ENCODE assay signal across 20 cellular contexts in the genomic region with DNA sequence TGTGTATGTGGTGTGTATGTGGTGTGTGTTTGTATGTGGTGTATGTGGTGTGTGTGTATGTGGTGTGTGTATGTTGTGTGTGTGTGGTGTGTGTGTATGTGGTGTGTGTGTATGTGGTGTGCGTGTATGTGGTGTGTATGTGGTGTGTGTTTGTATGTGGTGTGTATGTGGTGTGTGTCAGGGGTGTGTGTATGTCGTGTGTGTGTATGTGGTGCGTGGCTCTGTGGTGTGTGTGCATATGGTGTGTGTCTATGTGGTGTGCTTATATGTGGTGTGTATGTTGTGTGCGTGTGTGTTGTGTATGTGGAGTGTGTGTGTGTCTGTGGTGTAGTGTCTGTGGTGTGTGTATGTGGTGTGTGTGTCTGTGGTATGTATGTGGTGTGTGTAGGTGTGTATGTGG.
DNase-seq lines count a peak whose midpoint lies in the region; ATAC-seq, FAIRE-seq and TF ChIP-seq lines count a peak whose summit lies in the region.
"Had no signal": no experiment of that assay in that cellular context is flagged by ENCODE, and none has a peak within 500 bp of the region (broad histone marks: within the 10 kb centered on the region; RNA-seq: fewer than 3 reads in every experiment).

No MANE protein-coding gene starts in this region.

- H3K4me2 ChIP-seq in H9 (ENCODE audit: insufficient read depth, insufficient read length, low read length) (no peak overlapping the region), astrocyte (ENCODE audit: low read length) (no peak overlapping the region), endothelial cell of umbilical vein (ENCODE audit: insufficient read depth, low read length) (no peak overlapping the region), trophoblast cell (ENCODE audit: low read length) (no peak overlapping the region)
- H3K4me2 ChIP-seq: A549 had no signal

- H4K8ac ChIP-seq in H9 (replicated peaks; ENCODE audit: insufficient read length, low read depth, low read length) (peak overlapping the region; percentile 20), trophoblast cell (ENCODE audit: low read depth, low read length) (no peak overlapping the region)

- H3K79me1 ChIP-seq in H9 (ENCODE audit: insufficient read depth, low read depth, low read length, poor library complexity, severe bottlenecking) = no peaks in the 10 kb centered on the region
- H3K79me1 ChIP-seq in trophoblast cell (ENCODE audit: low read length) = no peaks in the 10 kb centered on the region

- no peaks in the 10 kb centered on the region for H3K9me3 Mint-ChIP-seq in H9
- no peaks in the 10 kb centered on the region for H3K9me3 Mint-ChIP-seq in astrocyte (ENCODE audit: unreplicated experiment)
- no peaks in the 10 kb centered on the region for H3K9me3 Mint-ChIP-seq in activated T-cell treated with anti-CD3 and anti-CD28 coated beads, Interleukin-2, amount 50 U/mL, for 72 hours
- H3K9me3 Mint-ChIP-seq: CD8-positive, alpha-beta T cell had no signal

- H3K4ac ChIP-seq in H9 (ENCODE audit: low read depth, low read length) = no peak overlapping the region
- no peak overlapping the region for H3K4ac ChIP-seq in trophoblast cell (ENCODE audit: low read depth, low read length)

- WGBS in H9 (ENCODE audit: extremely low coverage, insufficient read length, low lambda C conversion rate) = 100% methylated on average over 2 of the region's 4 CpGs
- 100% methylated on average over 1 of the region's 4 CpGs for WGBS in trophoblast cell (ENCODE audit: extremely low coverage, insufficient coverage, insufficient read length)

- H3K9me1 ChIP-seq in endothelial cell of umbilical vein (replicated peaks; ENCODE audit: control insufficient read depth, extremely low read depth, insufficient read depth, low read length) = no peaks in the 10 kb centered on the region

- no peak for TF ChIP-seq POLR2A in endothelial cell of umbilical vein (IDR thresholded peaks at IDR 0.05; ENCODE audit: low read depth, low read length)

- no peak overlapping the region for H3K56ac ChIP-seq in H9 (ENCODE audit: insufficient read length, low read depth, low read length)

- H3K18ac ChIP-seq in H9 (ENCODE audit: insufficient read length, low read depth, low read length) (no peak overlapping the region), trophoblast cell (ENCODE audit: low read length) (no peak overlapping the region)

- no peaks in the 10 kb centered on the region for H3K36me3 ChIP-seq in astrocyte (ENCODE audit: insufficient read depth, low read length)
- H3K36me3 ChIP-seq in endothelial cell of umbilical vein (ENCODE audit: control insufficient read depth in 2 of 2, extremely low read depth in 1 of 2, insufficient read depth in 2 of 2, low read length in 2 of 2) = no peaks in the 10 kb centered on the region
- no peaks in the 10 kb centered on the region for H3K36me3 ChIP-seq in trophoblast cell (ENCODE audit: control insufficient read depth in 1 of 2, insufficient read depth in 2 of 2, low read length in 2 of 2)
- H3K36me3 ChIP-seq: BE2C had no signal

- POLR2A ChIA-PET in endothelial cell of umbilical vein (lab: Charles Lee) = no interaction called here

- BruUV-seq in endothelial cell of umbilical vein (replicated peaks; lab: Mats Ljungman, UMichigan) = no TSS peak

- H3K27ac ChIP-seq in H9 (ENCODE audit: insufficient read length, low read depth, low read length) = no peak overlapping the region
- no peak overlapping the region for H3K27ac ChIP-seq in astrocyte (ENCODE audit: low read depth, low read length)
- no peak overlapping the region for H3K27ac ChIP-seq in endothelial cell of umbilical vein (ENCODE audit: insufficient read depth, low read depth, low read length)
- H3K27ac ChIP-seq in trophoblast cell (ENCODE audit: low read depth, low read length) = no peak overlapping the region
- H3K27ac ChIP-seq: A549, C4-2B had no signal

- FAIRE-seq in astrocyte (lab: Jason Lieb, UNC) = peak; percentile 37
- FAIRE-seq in endothelial cell of umbilical vein (lab: Jason Lieb, UNC) = peak; percentile 72
- FAIRE-seq: A549, D721Med, G401.6, H54 had no signal

- H4K20me1 ChIP-seq in H9 (ENCODE audit: control insufficient read depth, insufficient read depth, insufficient read length) (peaks cover 3% of the 10 kb centered on the region), astrocyte (ENCODE audit: insufficient read depth, low read length) (no peaks in the 10 kb centered on the region), endothelial cell of umbilical vein (replicated peaks; ENCODE audit: control insufficient read depth, extremely low read depth, insufficient read depth, low read length) (no peaks in the 10 kb centered on the region)

- H2BK15ac ChIP-seq in H9 (ENCODE audit: low read depth, low read length) = no peak overlapping the region

- H3K4me3 Mint-ChIP-seq in H9 (no peak overlapping the region), astrocyte (ENCODE audit: unreplicated experiment) (no peak overlapping the region)
- no peak overlapping the region for H3K4me3 Mint-ChIP-seq in activated T-cell treated with anti-CD3 and anti-CD28 coated beads, Interleukin-2, amount 50 U/mL, for 72 hours
- H3K4me3 Mint-ChIP-seq: CD8-positive, alpha-beta T cell had no signal

- dilution Hi-C loops in endothelial cell of umbilical vein (cut with MboI; ENCODE audit: extremely low pct_ligation_motif_present, low sequenced_read_pairs) = no loop called here

- no peak overlapping the region for H3K9ac ChIP-seq in H9 (ENCODE audit: extremely low read depth, insufficient read length, low read length)
- H3K9ac ChIP-seq in astrocyte (ENCODE audit: low read length) = peak overlapping the region; percentile 25
- no peak overlapping the region for H3K9ac ChIP-seq in endothelial cell of umbilical vein (replicated peaks; ENCODE audit: extremely low read depth, insufficient read depth, low read length)
- no peak overlapping the region for H3K9ac ChIP-seq in trophoblast cell (ENCODE audit: low read length)

- no peaks in the 10 kb centered on the region for H3K79me2 ChIP-seq in H9 (ENCODE audit: insufficient read depth, low read length)
- H3K79me2 ChIP-seq in astrocyte (ENCODE audit: insufficient read depth, low read length) = no peaks in the 10 kb centered on the region
- no peaks in the 10 kb centered on the region for H3K79me2 ChIP-seq in endothelial cell of umbilical vein (ENCODE audit: control insufficient read depth, insufficient read depth, low read length)
- H3K79me2 ChIP-seq in trophoblast cell (ENCODE audit: control insufficient read depth, insufficient read depth, low read length, poor library complexity) = no peaks in the 10 kb centered on the region

- H3K4me3 ChIP-seq in astrocyte (ENCODE audit: insufficient read depth, low read depth, low read length) = no peak overlapping the region
- H3K4me3 ChIP-seq in endothelial cell of umbilical vein (replicated peaks in 1 of 3; ENCODE audit: insufficient read depth in 1 of 3, low read depth in 1 of 3, low read length in 3 of 3) = no peak overlapping the region
- peak overlapping the region; percentile 6 for H3K4me3 ChIP-seq in trophoblast cell (ENCODE audit: low read depth, low read length)
- H3K4me3 ChIP-seq: A549 had no signal

- ATAC-seq in activated T-cell treated with anti-CD3 and anti-CD28 coated beads, Interleukin-2, amount 50 U/mL, for 72 hours (replicated peaks in 1 of 2) = no peak
- ATAC-seq in HG03139 (IDR thresholded peaks at IDR 0.05; ENCODE audit: unreplicated experiment) = no peak
- ATAC-seq: A549; CD8-positive, alpha-beta T cell had no signal

- no peaks in the 10 kb centered on the region for H3K36me3 Mint-ChIP-seq in H9 (ENCODE audit: insufficient read depth in 1 of 3, low read depth in 3 of 3)
- H3K36me3 Mint-ChIP-seq in astrocyte (ENCODE audit: low read depth, unreplicated experiment) = no peaks in the 10 kb centered on the region
- H3K36me3 Mint-ChIP-seq in activated T-cell treated with anti-CD3 and anti-CD28 coated beads, Interleukin-2, amount 50 U/mL, for 72 hours (ENCODE audit: insufficient read depth in 2 of 2) = no peaks in the 10 kb centered on the region
- H3K36me3 Mint-ChIP-seq: CD8-positive, alpha-beta T cell had no signal

- intact Hi-C loops in endothelial cell of umbilical vein (cut with micrococcal nuclease) = no loop called here

- no peaks in the 10 kb centered on the region for H3K9me3 ChIP-seq in H9 (ENCODE audit: control insufficient read depth, low read depth, low read length)
- H3K9me3 ChIP-seq in astrocyte (ENCODE audit: insufficient read depth, low read depth, low read length) = peaks cover 6% of the 10 kb centered on the region
- H3K9me3 ChIP-seq in endothelial cell of umbilical vein (replicated peaks; ENCODE audit: control insufficient read depth, insufficient read depth, low read length) = no peaks in the 10 kb centered on the region
- peaks cover 25% of the 10 kb centered on the region for H3K9me3 ChIP-seq in trophoblast cell (ENCODE audit: insufficient read depth, low read depth, low read length)
- H3K9me3 ChIP-seq: A549, BE2C had no signal

- H3K27ac Mint-ChIP-seq in H9 (no peak overlapping the region), astrocyte (ENCODE audit: unreplicated experiment) (no peak overlapping the region)
- H3K27ac Mint-ChIP-seq in activated T-cell treated with anti-CD3 and anti-CD28 coated beads, Interleukin-2, amount 50 U/mL, for 72 hours = no peak overlapping the region
- H3K27ac Mint-ChIP-seq: CD8-positive, alpha-beta T cell had no signal

- H4K12ac ChIP-seq in trophoblast cell (ENCODE audit: low read depth, low read length) = no peak overlapping the region

- CTCF ChIA-PET in endothelial cell of umbilical vein (lab: Charles Lee) = no interaction called here

- H2AK5ac ChIP-seq in H9 (ENCODE audit: insufficient read length, low read length) (no peak overlapping the region), trophoblast cell (ENCODE audit: low read length) (no peak overlapping the region)

- H3K23ac ChIP-seq in H9 (ENCODE audit: insufficient read length, low read depth, low read length) (no peak overlapping the region), trophoblast cell (ENCODE audit: low read length) (peak overlapping the region; percentile 98)

- no peak overlapping the region for H3T11ph ChIP-seq in H9 (ENCODE audit: low read length)

- H3K23me2 ChIP-seq in H9 (ENCODE audit: insufficient read length, low read depth, low read length, poor library complexity, severe bottlenecking) = no peaks in the 10 kb centered on the region

- H2AFZ ChIP-seq in H9 (ENCODE audit: low read length) (no peak overlapping the region), astrocyte (ENCODE audit: low read depth, low read length) (no peak overlapping the region), endothelial cell of umbilical vein (ENCODE audit: low read depth, low read length) (no peak overlapping the region), trophoblast cell (ENCODE audit: insufficient read depth, low read length, poor library complexity) (no peak overlapping the region)

- H3K14ac ChIP-seq in H9 (ENCODE audit: insufficient read depth, low read length) (no peak overlapping the region), trophoblast cell (ENCODE audit: low read length) (no peak overlapping the region)

- no peak overlapping the region for H4K91ac ChIP-seq in H9 (ENCODE audit: insufficient read length, low read depth, low read length)
- H4K91ac ChIP-seq in trophoblast cell (ENCODE audit: low read depth, low read length) = no peak overlapping the region

- H2BK5ac ChIP-seq in H9 (ENCODE audit: insufficient read length, low read length) = no peak overlapping the region
- no peak overlapping the region for H2BK5ac ChIP-seq in trophoblast cell (ENCODE audit: low read depth, low read length, poor library complexity)

- DNase-seq in H9 = no peak
- no peak for DNase-seq in astrocyte (ENCODE audit: low read depth)
- DNase-seq in endothelial cell of umbilical vein (ENCODE audit: low read depth, low spot score) = no peak
- DNase-seq in trophoblast cell = no peak
- no peak for DNase-seq in activated T-cell treated with anti-CD3 and anti-CD28 coated beads, Interleukin-2, amount 50 U/mL, for 72 hours
- DNase-seq in GM13976 (ENCODE audit: low spot score) = no peak
- no peak for DNase-seq in effector CD4-positive, alpha-beta T cell
- DNase-seq: BE2C; CD8-positive, alpha-beta T cell; COR-L47; DMS153; DMS79 treated with DMSO at 0.1 percent for 48 hours; EL; KBM-7 had no signal

- in situ Hi-C loops in GM13976 (cut with MboI; ENCODE audit: low sequenced_read_pairs, unreplicated experiment) = no loop called here

- TF ChIP-seq CTCF in H9 (conservative IDR thresholded peaks at IDR 0.05) = no peak
- no peak for TF ChIP-seq CTCF in astrocyte (IDR thresholded peaks at IDR 0.05; ENCODE audit: insufficient read depth, low read depth, low read length)
- no peak for TF ChIP-seq CTCF in endothelial cell of umbilical vein (IDR thresholded peaks at IDR 0.05; ENCODE audit: extremely low read depth in 1 of 2, insufficient read depth in 1 of 2, low read depth in 1 of 2, low read length in 2 of 2)
- TF ChIP-seq CTCF in GM13976 (IDR thresholded peaks at IDR 0.05; ENCODE audit: borderline replicate concordance, control extremely low read depth, extremely low read depth, insufficient read depth, missing control alignments) = no peak

- H2BK12ac ChIP-seq in H9 (ENCODE audit: insufficient read length, low read depth, low read length) = no peak overlapping the region
- H2BK12ac ChIP-seq in trophoblast cell (ENCODE audit: low read length) = no peak overlapping the region

- no peaks in the 10 kb centered on the region for H3K27me3 ChIP-seq in H9 (ENCODE audit: insufficient read depth, low read length)
- no peaks in the 10 kb centered on the region for H3K27me3 ChIP-seq in astrocyte (ENCODE audit: insufficient read depth, low read length)
- H3K27me3 ChIP-seq in endothelial cell of umbilical vein (ENCODE audit: control insufficient read depth in 2 of 2, insufficient read depth in 2 of 2, low read length in 2 of 2) = no peaks in the 10 kb centered on the region
- no peaks in the 10 kb centered on the region for H3K27me3 ChIP-seq in trophoblast cell (ENCODE audit: insufficient read depth, low read length)
- H3K27me3 ChIP-seq: BE2C had no signal

- H3K27me3 Mint-ChIP-seq in H9 (ENCODE audit: low read depth) = no peaks in the 10 kb centered on the region
- H3K27me3 Mint-ChIP-seq in astrocyte (ENCODE audit: low read depth, unreplicated experiment) = no peaks in the 10 kb centered on the region
- no peaks in the 10 kb centered on the region for H3K27me3 Mint-ChIP-seq in activated T-cell treated with anti-CD3 and anti-CD28 coated beads, Interleukin-2, amount 50 U/mL, for 72 hours (ENCODE audit: low read depth)

- H3K4me1 Mint-ChIP-seq in H9 (peaks cover 6 to 10% of the 10 kb centered on the region in 2 experiments), astrocyte (ENCODE audit: low read depth, unreplicated experiment) (peaks cover 29% of the 10 kb centered on the region)
- peaks cover 23% of the 10 kb centered on the region for H3K4me1 Mint-ChIP-seq in activated T-cell treated with anti-CD3 and anti-CD28 coated beads, Interleukin-2, amount 50 U/mL, for 72 hours (ENCODE audit: low read depth)

- H2BK120ac ChIP-seq in H9 (ENCODE audit: low read depth, low read length, poor library complexity, severe bottlenecking) (no peak overlapping the region), trophoblast cell (ENCODE audit: insufficient read depth, low read length, poor library complexity) (no peak overlapping the region)

- H3K4me1 ChIP-seq in H9 (ENCODE audit: insufficient read depth, low read length) (no peaks in the 10 kb centered on the region; the same call in 1 of the 2 replicates), astrocyte (ENCODE audit: insufficient read depth, low read length) (peaks cover 30% of the 10 kb centered on the region), endothelial cell of umbilical vein (ENCODE audit: control insufficient read depth, extremely low read depth, insufficient read depth, low read length) (peaks cover 5% of the 10 kb centered on the region), trophoblast cell (ENCODE audit: control insufficient read depth in 1 of 2, insufficient read depth in 2 of 2, low read length in 2 of 2) (peaks cover 0 to 8% of the 10 kb centered on the region in 2 experiments)

- no peak overlapping the region for H2BK20ac ChIP-seq in H9 (ENCODE audit: low read depth, low read length, poor library complexity, severe bottlenecking)

- no peak overlapping the region for H4K5ac ChIP-seq in H9 (ENCODE audit: insufficient read length, low read depth, low read length)
